Comparison of ENCODE assay signal across 9 cellular contexts in the genomic region with DNA sequence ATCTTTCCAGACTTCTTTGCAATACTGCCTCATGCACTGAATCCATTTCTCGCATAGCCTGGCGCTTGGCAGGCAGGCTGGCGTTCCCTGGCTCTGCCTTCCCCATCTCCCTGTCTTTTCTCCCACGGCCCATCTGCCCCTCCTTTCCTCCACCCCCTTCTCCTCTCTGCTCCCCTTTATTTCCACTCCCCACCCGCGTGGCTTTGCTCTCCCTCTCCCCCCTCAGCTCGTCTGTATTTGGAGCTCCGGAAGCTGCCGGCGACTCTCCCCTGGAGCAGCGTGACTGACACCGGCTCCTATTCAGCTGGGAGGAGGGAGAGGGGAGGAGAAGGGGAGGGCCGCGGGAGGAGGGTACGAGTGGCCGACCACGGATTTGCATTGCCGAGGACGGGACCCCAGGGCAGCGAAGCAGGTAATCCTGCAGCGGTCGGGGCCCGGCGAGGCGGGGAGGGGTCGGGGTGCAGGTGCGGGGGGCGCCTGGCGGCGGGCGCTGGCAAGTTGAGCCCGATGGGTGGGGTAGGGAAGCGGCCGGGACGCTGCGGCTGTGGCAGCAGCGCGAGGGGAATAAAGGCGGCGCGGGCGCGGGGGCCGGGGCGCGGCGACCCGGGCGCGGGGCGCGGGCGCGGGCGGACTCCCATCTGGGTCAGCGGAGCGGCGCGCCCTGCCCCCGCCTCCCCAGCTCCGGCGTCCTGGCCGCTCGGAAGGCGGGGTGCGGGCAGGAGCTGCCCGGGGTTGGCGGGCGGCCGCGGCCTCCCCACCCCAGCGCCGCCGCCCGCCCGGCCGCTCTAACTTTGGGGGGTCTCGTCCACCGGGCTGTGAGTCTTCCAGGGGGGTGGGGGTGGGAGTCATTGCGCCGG. TPM values are rescaled to one million over a fixed set of nuclear protein-coding genes. Genes with fewer than 3 reads are reported as not detected.
DNase-seq lines count a peak whose midpoint lies in the region; ATAC-seq, FAIRE-seq and TF ChIP-seq lines count a peak whose summit lies in the region.
"Had no signal": no experiment of that assay in that cellular context is flagged by ENCODE, and none has a peak within 500 bp of the region (broad histone marks: within the 10 kb centered on the region; RNA-seq: fewer than 3 reads in every experiment).

A gene with protein sequence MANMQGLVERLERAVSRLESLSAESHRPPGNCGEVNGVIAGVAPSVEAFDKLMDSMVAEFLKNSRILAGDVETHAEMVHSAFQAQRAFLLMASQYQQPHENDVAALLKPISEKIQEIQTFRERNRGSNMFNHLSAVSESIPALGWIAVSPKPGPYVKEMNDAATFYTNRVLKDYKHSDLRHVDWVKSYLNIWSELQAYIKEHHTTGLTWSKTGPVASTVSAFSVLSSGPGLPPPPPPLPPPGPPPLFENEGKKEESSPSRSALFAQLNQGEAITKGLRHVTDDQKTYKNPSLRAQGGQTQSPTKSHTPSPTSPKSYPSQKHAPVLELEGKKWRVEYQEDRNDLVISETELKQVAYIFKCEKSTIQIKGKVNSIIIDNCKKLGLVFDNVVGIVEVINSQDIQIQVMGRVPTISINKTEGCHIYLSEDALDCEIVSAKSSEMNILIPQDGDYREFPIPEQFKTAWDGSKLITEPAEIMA (plus strand): TSS at position 261 of the 857 bp plus-strand sequence. CDS start 27,961 bp downstream, outside the sequence.

- H3K27me3 ChIP-seq in astrocyte (ENCODE audit: insufficient read depth, low read length) (no peaks in the 10 kb centered on the region), right atrium auricular region (no peaks in the 10 kb centered on the region)

- H3K4me1 ChIP-seq in astrocyte (ENCODE audit: insufficient read depth, low read length) = peaks cover 4% of the 10 kb centered on the region
- peaks cover 0 to 9% of the 10 kb centered on the region in 2 donors for H3K4me1 ChIP-seq in right atrium auricular region

- H3K9me3 Mint-ChIP-seq in astrocyte (ENCODE audit: unreplicated experiment) (no peaks in the 10 kb centered on the region), osteocyte (ENCODE audit: unreplicated experiment) (peaks cover 6% of the 10 kb centered on the region)
- H3K9me3 Mint-ChIP-seq in effector memory CD8-positive, alpha-beta T cell = no peaks in the 10 kb centered on the region

- H3K27ac ChIP-seq in astrocyte (ENCODE audit: low read depth, low read length) = peak within 1 kb of the TSS; percentile 76
- H3K27ac ChIP-seq in right atrium auricular region = peak within 1 kb of the TSS; percentile 83 to 93

- TF ChIP-seq CTCF in astrocyte (IDR thresholded peaks at IDR 0.05; ENCODE audit: insufficient read depth, low read depth, low read length) (no peak), right atrium auricular region (IDR thresholded peaks at IDR 0.05) (no peak), osteocyte (IDR thresholded peaks at IDR 0.05) (no peak)

- peak within 1 kb of the TSS; percentile 85 for H3K9ac ChIP-seq in astrocyte (ENCODE audit: low read length)

- H3K4me3 Mint-ChIP-seq in astrocyte (ENCODE audit: unreplicated experiment) (peak within 1 kb of the TSS; percentile 98), osteocyte (ENCODE audit: unreplicated experiment) (peak within 1 kb of the TSS; percentile 96)
- peak within 1 kb of the TSS in 1 of 2 donors; percentile 41 for H3K4me3 Mint-ChIP-seq in effector memory CD8-positive, alpha-beta T cell

- H3K79me2 ChIP-seq in astrocyte (ENCODE audit: insufficient read depth, low read length) = peaks cover 37% of the 10 kb centered on the region

- no peaks in the 10 kb centered on the region for H3K27me3 Mint-ChIP-seq in astrocyte (ENCODE audit: low read depth, unreplicated experiment)
- H3K27me3 Mint-ChIP-seq in osteocyte (ENCODE audit: unreplicated experiment) = no peaks in the 10 kb centered on the region
- peaks cover 50 to 77% of the 10 kb centered on the region in 2 donors for H3K27me3 Mint-ChIP-seq in effector memory CD8-positive, alpha-beta T cell

- FAIRE-seq in astrocyte (lab: Jason Lieb, UNC) = no peak
- FAIRE-seq: G401.6 had no signal

- H3K36me3 Mint-ChIP-seq in astrocyte (ENCODE audit: low read depth, unreplicated experiment) = peaks cover 1% of the 10 kb centered on the region
- H3K36me3 Mint-ChIP-seq in osteocyte (ENCODE audit: unreplicated experiment) = peaks cover 11% of the 10 kb centered on the region
- H3K36me3 Mint-ChIP-seq in effector memory CD8-positive, alpha-beta T cell (ENCODE audit: insufficient read depth) = peaks cover 1% of the 10 kb centered on the region

- H3K4me3 ChIP-seq in astrocyte (ENCODE audit: insufficient read depth, low read depth, low read length) = peak within 1 kb of the TSS; percentile 73
- peak within 1 kb of the TSS; percentile 75 to 86 for H3K4me3 ChIP-seq in right atrium auricular region

- peak within 1 kb of the TSS; percentile 95 for H3K4me2 ChIP-seq in astrocyte (ENCODE audit: low read length)

- peak within 1 kb of the TSS; percentile 99 for H3K27ac Mint-ChIP-seq in astrocyte (ENCODE audit: unreplicated experiment)
- H3K27ac Mint-ChIP-seq in osteocyte (ENCODE audit: unreplicated experiment) = peak within 1 kb of the TSS; percentile 97
- no peak within 1 kb of the TSS for H3K27ac Mint-ChIP-seq in effector memory CD8-positive, alpha-beta T cell

- peaks cover 7% of the 10 kb centered on the region for H3K4me1 Mint-ChIP-seq in astrocyte (ENCODE audit: low read depth, unreplicated experiment)
- H3K4me1 Mint-ChIP-seq in osteocyte (ENCODE audit: unreplicated experiment) = peaks cover 54% of the 10 kb centered on the region
- H3K4me1 Mint-ChIP-seq in effector memory CD8-positive, alpha-beta T cell (ENCODE audit: low read depth in 2 of 2) = peaks cover 0 to 2% of the 10 kb centered on the region in 2 donors

- DNase-seq in NCI-H2029 (lab: John Stamatoyannopoulos, UW) = peak; percentile 23
- no peak for DNase-seq in NCI-H2029 treated with DMSO at 0.1 percent for 48 hours (lab: John Stamatoyannopoulos, UW)
- DNase-seq in NCI-H2171 (lab: John Stamatoyannopoulos, UW) = peak; percentile 70
- DNase-seq in astrocyte (ENCODE audit: low read depth) = peak; percentile 69
- peak; percentile 67 for DNase-seq in right atrium auricular region (ENCODE audit: low spot score)
- DNase-seq in osteocyte (ENCODE audit: extremely low spot score, unreplicated experiment) = peak; percentile 90
- no peak for DNase-seq in effector memory CD8-positive, alpha-beta T cell

- H2AFZ ChIP-seq in astrocyte (ENCODE audit: low read depth, low read length) = peak within 1 kb of the TSS; percentile 77

- no peaks in the 10 kb centered on the region for H4K20me1 ChIP-seq in astrocyte (ENCODE audit: insufficient read depth, low read length)

- ATAC-seq in effector memory CD8-positive, alpha-beta T cell (replicated peaks) = no peak
- ATAC-seq in HG02623 (IDR thresholded peaks at IDR 0.05; ENCODE audit: unreplicated experiment) = no peak

- H3K36me3 ChIP-seq in astrocyte (ENCODE audit: insufficient read depth, low read length) (no peaks in the 10 kb centered on the region), right atrium auricular region (no peaks in the 10 kb centered on the region)

- no peaks in the 10 kb centered on the region for H3K9me3 ChIP-seq in astrocyte (ENCODE audit: insufficient read depth, low read depth, low read length)
- no peaks in the 10 kb centered on the region for H3K9me3 ChIP-seq in right atrium auricular region

RNA-seq across cellular contexts. Expression of the gene that starts here (rescaled TPM):
- total RNA-seq in astrocyte (49.1 and 55.3 TPM in 2 replicates), right atrium auricular region (10 to 100 TPM; 59.9 to 63.6 TPM), osteocyte (71.8 and 83.6 TPM in 2 replicates)

Comparison
In these comparisons a context has a peak if more than half of its experiments do, and no peak if none do; other contexts are left out.
1. DNase-seq: peak in NCI-H2029 (single experiment), NCI-H2171 (single experiment), astrocyte (single experiment), right atrium auricular region (single experiment) and osteocyte (single experiment); none in NCI-H2029 treated with DMSO at 0.1 percent for 48 hours (single experiment) and effector memory CD8-positive, alpha-beta T cell (0 of 3).
2. H3K27ac Mint-ChIP-seq: peak in astrocyte (single experiment) and osteocyte (single experiment); none in effector memory CD8-positive, alpha-beta T cell (0 of 2).